In the genomic region with DNA sequence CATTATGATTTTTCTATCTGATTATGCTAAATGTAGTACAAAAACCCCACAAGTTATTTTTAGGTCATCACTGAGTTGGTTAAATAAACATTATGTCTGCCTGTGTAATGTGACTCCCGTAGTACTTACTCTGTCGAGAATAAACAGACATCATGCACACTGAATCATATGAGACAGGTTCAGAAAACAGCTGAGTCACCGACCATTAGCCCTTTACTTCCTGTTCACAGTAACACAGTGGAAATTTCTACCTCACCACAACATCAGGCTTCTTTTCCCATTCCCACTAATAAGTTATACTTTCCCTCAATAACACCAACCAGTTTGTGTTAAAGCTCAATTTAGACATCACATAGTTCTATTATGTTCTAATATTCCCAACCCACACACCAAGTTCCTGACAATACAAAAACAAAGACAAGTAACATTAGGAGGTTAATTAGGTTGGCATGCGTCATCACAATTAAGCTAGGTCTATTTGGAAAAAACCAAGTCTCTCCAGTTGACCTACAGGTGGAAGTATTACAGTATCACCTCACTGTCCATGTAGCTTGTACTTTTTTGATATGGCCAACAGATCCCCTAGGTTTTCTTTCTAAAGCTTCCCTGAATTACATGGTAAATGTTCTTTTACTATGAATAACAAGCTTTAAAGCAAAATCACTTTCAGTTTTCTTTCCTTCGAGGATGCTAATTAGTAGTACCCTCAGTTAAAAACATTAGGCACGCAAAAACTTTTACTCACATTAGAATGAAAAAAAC, we compare ENCODE assay signal across 8 cellular contexts.
DNase-seq lines count a peak whose midpoint lies in the region; ATAC-seq and FAIRE-seq lines count a peak whose summit lies in the region.

No MANE protein-coding gene starts in this region.

- DNase-seq in AML-193 (lab: John Stamatoyannopoulos, UW) (peak; percentile 79 to 87), GM18507 (ENCODE audit: extremely low spot score, insufficient read length, low read depth) (peak; percentile 37), NCI-H1694 treated with DMSO at 0.1 percent for 48 hours (lab: John Stamatoyannopoulos, UW) (peak; percentile 21), T1000 (lab: John Stamatoyannopoulos, UW) (peak; percentile 42), mucosa of gallbladder (ENCODE audit: low spot score) (peak; percentile 83), urothelium cell line (ENCODE audit: low spot score) (peak; percentile 80)

- ATAC-seq in HG03039 (IDR thresholded peaks at IDR 0.05; ENCODE audit: unreplicated experiment), result peak; percentile 84

- peak; percentile 89 for FAIRE-seq in GM18507 (lab: Jason Lieb, UNC)
- FAIRE-seq in endometrium (lab: Jason Lieb, UNC), result peak; percentile 91
- no peak for FAIRE-seq in urothelium cell line (lab: Jason Lieb, UNC)

Comparison
In these comparisons a context has a peak if more than half of its experiments do, and no peak if none do; other contexts are left out.
1. Peak in every context shown above with its lines: DNase-seq and ATAC-seq.
2. DNase-seq: peak in every context shown above with its lines; median percentile 83 in AML-193; 83 in mucosa of gallbladder; 80 in urothelium cell line; 42 in T1000; 37 in GM18507; 21 in NCI-H1694 treated with DMSO at 0.1 percent for 48 hours.